ENCODE assay signal across 1 cellular context in the genomic region with DNA sequence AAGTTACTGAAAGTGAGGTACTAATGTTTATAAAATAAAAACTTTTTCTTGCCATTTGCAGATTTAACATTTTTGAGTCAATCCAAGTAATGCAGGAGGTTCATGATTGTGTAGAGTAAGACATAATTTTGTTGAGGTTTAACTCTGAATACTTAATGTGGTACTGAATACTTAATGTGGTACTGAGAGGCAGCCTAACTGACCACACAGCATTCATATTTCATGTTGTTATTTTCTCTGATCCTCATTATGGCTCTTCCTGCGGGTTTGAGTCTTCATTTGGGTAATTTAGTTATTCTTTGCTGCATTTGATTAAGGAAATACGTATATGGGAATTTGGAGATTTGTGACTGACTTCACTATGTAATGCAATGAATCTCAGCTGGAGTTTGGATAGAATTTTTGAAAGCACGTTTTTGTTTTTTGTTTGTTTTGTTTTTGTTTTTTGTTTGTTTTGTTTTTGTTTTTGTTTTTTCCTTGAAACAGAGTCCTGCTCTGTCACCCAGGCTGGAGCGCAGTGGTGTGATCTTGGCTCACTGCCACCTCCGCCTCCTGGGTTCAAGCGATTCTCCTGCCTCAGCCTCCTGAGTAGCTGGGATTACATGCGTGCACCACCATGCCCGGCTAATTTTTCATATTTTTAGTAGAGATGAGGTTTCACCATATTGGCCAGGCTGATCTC.
TF ChIP-seq lines count a peak whose summit lies in the region.

No MANE protein-coding gene starts in this region.

TF ChIP-seq in GM23338, 12 proteins besides CTCF, POLR2A, EP300 and RAD21 (continued from another document):
- no peak for TF ChIP-seq POLR2AphosphoS5 (IDR thresholded peaks at IDR 0.05; ENCODE audit: low read depth)
- no peak for TF ChIP-seq ZNF114 (CRISPR knock-in tag; IDR thresholded peaks at IDR 0.05)
- no peak for TF ChIP-seq EZH2phosphoT487 (IDR thresholded peaks at IDR 0.05; ENCODE audit: unreplicated experiment)
- TF ChIP-seq, protein P1, sequence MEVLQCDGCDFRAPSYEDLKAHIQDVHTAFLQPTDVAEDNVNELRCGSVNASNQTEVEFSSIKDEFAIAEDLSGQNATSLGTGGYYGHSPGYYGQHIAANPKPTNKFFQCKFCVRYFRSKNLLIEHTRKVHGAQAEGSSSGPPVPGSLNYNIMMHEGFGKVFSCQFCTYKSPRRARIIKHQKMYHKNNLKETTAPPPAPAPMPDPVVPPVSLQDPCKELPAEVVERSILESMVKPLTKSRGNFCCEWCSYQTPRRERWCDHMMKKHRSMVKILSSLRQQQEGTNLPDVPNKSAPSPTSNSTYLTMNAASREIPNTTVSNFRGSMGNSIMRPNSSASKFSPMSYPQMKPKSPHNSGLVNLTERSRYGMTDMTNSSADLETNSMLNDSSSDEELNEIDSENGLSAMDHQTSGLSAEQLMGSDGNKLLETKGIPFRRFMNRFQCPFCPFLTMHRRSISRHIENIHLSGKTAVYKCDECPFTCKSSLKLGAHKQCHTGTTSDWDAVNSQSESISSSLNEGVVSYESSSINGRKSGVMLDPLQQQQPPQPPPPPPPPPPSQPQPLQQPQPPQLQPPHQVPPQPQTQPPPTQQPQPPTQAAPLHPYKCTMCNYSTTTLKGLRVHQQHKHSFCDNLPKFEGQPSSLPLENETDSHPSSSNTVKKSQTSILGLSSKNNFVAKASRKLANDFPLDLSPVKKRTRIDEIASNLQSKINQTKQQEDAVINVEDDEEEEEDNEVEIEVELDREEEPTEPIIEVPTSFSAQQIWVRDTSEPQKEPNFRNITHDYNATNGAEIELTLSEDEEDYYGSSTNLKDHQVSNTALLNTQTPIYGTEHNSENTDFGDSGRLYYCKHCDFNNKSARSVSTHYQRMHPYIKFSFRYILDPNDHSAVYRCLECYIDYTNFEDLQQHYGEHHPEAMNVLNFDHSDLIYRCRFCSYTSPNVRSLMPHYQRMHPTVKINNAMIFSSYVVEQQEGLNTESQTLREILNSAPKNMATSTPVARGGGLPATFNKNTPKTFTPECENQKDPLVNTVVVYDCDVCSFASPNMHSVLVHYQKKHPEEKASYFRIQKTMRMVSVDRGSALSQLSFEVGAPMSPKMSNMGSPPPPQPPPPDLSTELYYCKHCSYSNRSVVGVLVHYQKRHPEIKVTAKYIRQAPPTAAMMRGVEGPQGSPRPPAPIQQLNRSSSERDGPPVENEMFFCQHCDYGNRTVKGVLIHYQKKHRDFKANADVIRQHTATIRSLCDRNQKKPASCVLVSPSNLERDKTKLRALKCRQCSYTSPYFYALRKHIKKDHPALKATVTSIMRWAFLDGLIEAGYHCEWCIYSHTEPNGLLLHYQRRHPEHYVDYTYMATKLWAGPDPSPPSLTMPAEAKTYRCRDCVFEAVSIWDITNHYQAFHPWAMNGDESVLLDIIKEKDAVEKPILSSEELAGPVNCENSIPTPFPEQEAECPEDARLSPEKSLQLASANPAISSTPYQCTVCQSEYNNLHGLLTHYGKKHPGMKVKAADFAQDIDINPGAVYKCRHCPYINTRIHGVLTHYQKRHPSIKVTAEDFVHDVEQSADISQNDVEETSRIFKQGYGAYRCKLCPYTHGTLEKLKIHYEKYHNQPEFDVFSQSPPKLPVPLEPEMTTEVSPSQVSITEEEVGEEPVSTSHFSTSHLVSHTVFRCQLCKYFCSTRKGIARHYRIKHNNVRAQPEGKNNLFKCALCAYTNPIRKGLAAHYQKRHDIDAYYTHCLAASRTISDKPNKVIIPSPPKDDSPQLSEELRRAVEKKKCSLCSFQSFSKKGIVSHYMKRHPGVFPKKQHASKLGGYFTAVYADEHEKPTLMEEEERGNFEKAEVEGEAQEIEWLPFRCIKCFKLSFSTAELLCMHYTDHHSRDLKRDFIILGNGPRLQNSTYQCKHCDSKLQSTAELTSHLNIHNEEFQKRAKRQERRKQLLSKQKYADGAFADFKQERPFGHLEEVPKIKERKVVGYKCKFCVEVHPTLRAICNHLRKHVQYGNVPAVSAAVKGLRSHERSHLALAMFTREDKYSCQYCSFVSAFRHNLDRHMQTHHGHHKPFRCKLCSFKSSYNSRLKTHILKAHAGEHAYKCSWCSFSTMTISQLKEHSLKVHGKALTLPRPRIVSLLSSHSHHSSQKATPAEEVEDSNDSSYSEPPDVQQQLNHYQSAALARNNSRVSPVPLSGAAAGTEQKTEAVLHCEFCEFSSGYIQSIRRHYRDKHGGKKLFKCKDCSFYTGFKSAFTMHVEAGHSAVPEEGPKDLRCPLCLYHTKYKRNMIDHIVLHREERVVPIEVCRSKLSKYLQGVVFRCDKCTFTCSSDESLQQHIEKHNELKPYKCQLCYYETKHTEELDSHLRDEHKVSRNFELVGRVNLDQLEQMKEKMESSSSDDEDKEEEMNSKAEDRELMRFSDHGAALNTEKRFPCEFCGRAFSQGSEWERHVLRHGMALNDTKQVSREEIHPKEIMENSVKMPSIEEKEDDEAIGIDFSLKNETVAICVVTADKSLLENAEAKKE (CRISPR knock-in tag; IDR thresholded peaks at IDR 0.05) = no peak
- TF ChIP-seq, protein P2, sequence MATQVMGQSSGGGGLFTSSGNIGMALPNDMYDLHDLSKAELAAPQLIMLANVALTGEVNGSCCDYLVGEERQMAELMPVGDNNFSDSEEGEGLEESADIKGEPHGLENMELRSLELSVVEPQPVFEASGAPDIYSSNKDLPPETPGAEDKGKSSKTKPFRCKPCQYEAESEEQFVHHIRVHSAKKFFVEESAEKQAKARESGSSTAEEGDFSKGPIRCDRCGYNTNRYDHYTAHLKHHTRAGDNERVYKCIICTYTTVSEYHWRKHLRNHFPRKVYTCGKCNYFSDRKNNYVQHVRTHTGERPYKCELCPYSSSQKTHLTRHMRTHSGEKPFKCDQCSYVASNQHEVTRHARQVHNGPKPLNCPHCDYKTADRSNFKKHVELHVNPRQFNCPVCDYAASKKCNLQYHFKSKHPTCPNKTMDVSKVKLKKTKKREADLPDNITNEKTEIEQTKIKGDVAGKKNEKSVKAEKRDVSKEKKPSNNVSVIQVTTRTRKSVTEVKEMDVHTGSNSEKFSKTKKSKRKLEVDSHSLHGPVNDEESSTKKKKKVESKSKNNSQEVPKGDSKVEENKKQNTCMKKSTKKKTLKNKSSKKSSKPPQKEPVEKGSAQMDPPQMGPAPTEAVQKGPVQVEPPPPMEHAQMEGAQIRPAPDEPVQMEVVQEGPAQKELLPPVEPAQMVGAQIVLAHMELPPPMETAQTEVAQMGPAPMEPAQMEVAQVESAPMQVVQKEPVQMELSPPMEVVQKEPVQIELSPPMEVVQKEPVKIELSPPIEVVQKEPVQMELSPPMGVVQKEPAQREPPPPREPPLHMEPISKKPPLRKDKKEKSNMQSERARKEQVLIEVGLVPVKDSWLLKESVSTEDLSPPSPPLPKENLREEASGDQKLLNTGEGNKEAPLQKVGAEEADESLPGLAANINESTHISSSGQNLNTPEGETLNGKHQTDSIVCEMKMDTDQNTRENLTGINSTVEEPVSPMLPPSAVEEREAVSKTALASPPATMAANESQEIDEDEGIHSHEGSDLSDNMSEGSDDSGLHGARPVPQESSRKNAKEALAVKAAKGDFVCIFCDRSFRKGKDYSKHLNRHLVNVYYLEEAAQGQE (IDR thresholded peaks at IDR 0.05; ENCODE audit: unreplicated experiment) = no peak
- TF ChIP-seq NANOG (IDR thresholded peaks at IDR 0.05; ENCODE audit: borderline replicate concordance) = no peak
